6 cellular contexts compared by ENCODE assay signal in the genomic region with DNA sequence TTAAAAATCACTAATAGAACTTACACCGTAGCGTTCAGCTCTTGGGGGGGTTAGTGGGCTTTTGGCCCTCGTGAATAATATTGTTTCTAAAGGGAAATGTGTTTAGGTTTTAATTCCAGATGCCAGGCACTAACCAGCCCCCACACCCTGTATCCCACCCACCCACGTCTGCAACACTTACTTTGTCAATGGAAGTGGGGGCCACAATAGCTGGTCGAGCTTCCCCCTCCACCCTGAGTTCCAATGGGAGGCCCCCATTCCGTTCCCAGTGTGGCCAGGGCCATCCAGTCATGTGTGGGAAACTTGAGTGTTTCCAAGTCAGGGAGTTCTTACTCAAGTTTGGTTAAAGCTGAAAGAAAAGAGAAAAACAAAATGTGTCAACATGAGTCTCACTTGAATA.
"Had no signal": no experiment of that assay in that cellular context is flagged by ENCODE, and none has a peak within 500 bp of the region (broad histone marks: within the 10 kb centered on the region; RNA-seq: fewer than 3 reads in every experiment).

No MANE protein-coding gene starts in this region.

- H3K36me3 Mint-ChIP-seq: IgD-negative memory B cell had no signal

- H3K4me1 Mint-ChIP-seq: IgD-negative memory B cell had no signal

- H3K27ac Mint-ChIP-seq: GM23338, H9, IgD-negative memory B cell had no signal

- H3K27ac ChIP-seq: HL-60 had no signal

- DNase-seq: H9, HCEC 1CT had no signal

- ATAC-seq: GM23338, HepG2 had no signal

- H3K4me2 ChIP-seq: GM23338 had no signal

- H3K4me3 Mint-ChIP-seq: GM23338, H9, IgD-negative memory B cell had no signal

- H3K9me3 Mint-ChIP-seq: GM23338, H9, IgD-negative memory B cell had no signal

- H3K4me3 ChIP-seq: GM23338 had no signal
